1 cellular context compared by ENCODE assay signal in genomic region chr12:81143057-81143456, GRCh38.
TF ChIP-seq lines count a peak whose summit lies in the region.

No MANE protein-coding gene starts in this region.

TF ChIP-seq in HepG2, 621 proteins besides CTCF, POLR2A, EP300 and RAD21 (continued from another document and continues in another):
- no peak for TF ChIP-seq ZSCAN21 (CRISPR knock-in tag; IDR thresholded peaks at IDR 0.05; ENCODE audit: borderline replicate concordance)
- TF ChIP-seq RARA (CRISPR knock-in tag; IDR thresholded peaks at IDR 0.05) = peak; percentile 96
- TF ChIP-seq ZNF331 (CRISPR knock-in tag; IDR thresholded peaks at IDR 0.05) = peak; percentile 75; the same call in 1 of the 2 replicates
- TF ChIP-seq NCOA2 (CRISPR knock-in tag; IDR thresholded peaks at IDR 0.05) = peak; percentile 100
- no peak for TF ChIP-seq NFAT5 (CRISPR knock-in tag; IDR thresholded peaks at IDR 0.05)
- no peak for TF ChIP-seq ZNF546 (CRISPR knock-in tag; conservative IDR thresholded peaks at IDR 0.05)
- TF ChIP-seq, protein P1, sequence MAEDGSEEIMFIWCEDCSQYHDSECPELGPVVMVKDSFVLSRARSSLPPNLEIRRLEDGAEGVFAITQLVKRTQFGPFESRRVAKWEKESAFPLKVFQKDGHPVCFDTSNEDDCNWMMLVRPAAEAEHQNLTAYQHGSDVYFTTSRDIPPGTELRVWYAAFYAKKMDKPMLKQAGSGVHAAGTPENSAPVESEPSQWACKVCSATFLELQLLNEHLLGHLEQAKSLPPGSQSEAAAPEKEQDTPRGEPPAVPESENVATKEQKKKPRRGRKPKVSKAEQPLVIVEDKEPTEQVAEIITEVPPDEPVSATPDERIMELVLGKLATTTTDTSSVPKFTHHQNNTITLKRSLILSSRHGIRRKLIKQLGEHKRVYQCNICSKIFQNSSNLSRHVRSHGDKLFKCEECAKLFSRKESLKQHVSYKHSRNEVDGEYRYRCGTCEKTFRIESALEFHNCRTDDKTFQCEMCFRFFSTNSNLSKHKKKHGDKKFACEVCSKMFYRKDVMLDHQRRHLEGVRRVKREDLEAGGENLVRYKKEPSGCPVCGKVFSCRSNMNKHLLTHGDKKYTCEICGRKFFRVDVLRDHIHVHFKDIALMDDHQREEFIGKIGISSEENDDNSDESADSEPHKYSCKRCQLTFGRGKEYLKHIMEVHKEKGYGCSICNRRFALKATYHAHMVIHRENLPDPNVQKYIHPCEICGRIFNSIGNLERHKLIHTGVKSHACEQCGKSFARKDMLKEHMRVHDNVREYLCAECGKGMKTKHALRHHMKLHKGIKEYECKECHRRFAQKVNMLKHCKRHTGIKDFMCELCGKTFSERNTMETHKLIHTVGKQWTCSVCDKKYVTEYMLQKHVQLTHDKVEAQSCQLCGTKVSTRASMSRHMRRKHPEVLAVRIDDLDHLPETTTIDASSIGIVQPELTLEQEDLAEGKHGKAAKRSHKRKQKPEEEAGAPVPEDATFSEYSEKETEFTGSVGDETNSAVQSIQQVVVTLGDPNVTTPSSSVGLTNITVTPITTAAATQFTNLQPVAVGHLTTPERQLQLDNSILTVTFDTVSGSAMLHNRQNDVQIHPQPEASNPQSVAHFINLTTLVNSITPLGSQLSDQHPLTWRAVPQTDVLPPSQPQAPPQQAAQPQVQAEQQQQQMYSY (CRISPR knock-in tag; IDR thresholded peaks at IDR 0.05) = 0 out of 2 replicates have a peak, but pooled peaks have one; percentile 35
- TF ChIP-seq ELF3 (CRISPR knock-in tag; IDR thresholded peaks at IDR 0.05) = peak; percentile 87
- TF ChIP-seq NCOA5 (CRISPR knock-in tag; IDR thresholded peaks at IDR 0.05) = no peak
- peak; percentile 79 for TF ChIP-seq FOSL2 (CRISPR knock-in tag; IDR thresholded peaks at IDR 0.05)
- no peak for TF ChIP-seq ZNF30 (CRISPR knock-in tag; IDR thresholded peaks at IDR 0.05)
- no peak for TF ChIP-seq ARNT2 (CRISPR knock-in tag; IDR thresholded peaks at IDR 0.05; ENCODE audit: low read depth)
- TF ChIP-seq ZNF230 (CRISPR knock-in tag; IDR thresholded peaks at IDR 0.05) = no peak
- 0 out of 4 replicates have a peak, but pooled peaks of 1 of the 2 experiments have one; percentile 4 for TF ChIP-seq MAFK (conservative IDR thresholded peaks at IDR 0.05 in 1 of 2, IDR thresholded peaks at IDR 0.05 in 1 of 2; ENCODE audit: low read length in 2 of 2)
- TF ChIP-seq ZBTB39 (CRISPR knock-in tag; IDR thresholded peaks at IDR 0.05) = peak; percentile 44; the same call in 1 of the 2 replicates
- TF ChIP-seq RCOR2 (CRISPR knock-in tag; IDR thresholded peaks at IDR 0.05) = peak; percentile 97
- TF ChIP-seq FOXA1 (IDR thresholded peaks at IDR 0.05) = peak; percentile 81
- TF ChIP-seq FOXA1 (CRISPR knock-in tag; IDR thresholded peaks at IDR 0.05) = peak; percentile 90
- no peak for TF ChIP-seq WIZ (CRISPR knock-in tag; IDR thresholded peaks at IDR 0.05)
- no peak for TF ChIP-seq IKZF1 (IDR thresholded peaks at IDR 0.05)
- TF ChIP-seq, protein P2, sequence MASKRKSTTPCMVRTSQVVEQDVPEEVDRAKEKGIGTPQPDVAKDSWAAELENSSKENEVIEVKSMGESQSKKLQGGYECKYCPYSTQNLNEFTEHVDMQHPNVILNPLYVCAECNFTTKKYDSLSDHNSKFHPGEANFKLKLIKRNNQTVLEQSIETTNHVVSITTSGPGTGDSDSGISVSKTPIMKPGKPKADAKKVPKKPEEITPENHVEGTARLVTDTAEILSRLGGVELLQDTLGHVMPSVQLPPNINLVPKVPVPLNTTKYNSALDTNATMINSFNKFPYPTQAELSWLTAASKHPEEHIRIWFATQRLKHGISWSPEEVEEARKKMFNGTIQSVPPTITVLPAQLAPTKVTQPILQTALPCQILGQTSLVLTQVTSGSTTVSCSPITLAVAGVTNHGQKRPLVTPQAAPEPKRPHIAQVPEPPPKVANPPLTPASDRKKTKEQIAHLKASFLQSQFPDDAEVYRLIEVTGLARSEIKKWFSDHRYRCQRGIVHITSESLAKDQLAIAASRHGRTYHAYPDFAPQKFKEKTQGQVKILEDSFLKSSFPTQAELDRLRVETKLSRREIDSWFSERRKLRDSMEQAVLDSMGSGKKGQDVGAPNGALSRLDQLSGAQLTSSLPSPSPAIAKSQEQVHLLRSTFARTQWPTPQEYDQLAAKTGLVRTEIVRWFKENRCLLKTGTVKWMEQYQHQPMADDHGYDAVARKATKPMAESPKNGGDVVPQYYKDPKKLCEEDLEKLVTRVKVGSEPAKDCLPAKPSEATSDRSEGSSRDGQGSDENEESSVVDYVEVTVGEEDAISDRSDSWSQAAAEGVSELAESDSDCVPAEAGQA (IDR thresholded peaks at IDR 0.05; ENCODE audit: low read depth) = no peak
- TF ChIP-seq, protein P2 (CRISPR knock-in tag; IDR thresholded peaks at IDR 0.05; ENCODE audit: borderline replicate concordance) = peak; percentile 77; the same call in 1 of the 2 replicates
- 0 out of 2 replicates have a peak, but pooled peaks have one; percentile 49 for TF ChIP-seq DRAP1 (CRISPR knock-in tag; IDR thresholded peaks at IDR 0.05)
- no peak for TF ChIP-seq MAF1 (CRISPR knock-in tag; IDR thresholded peaks at IDR 0.05; ENCODE audit: borderline replicate concordance)
- peak; percentile 93 for TF ChIP-seq MIXL1 (CRISPR knock-in tag; IDR thresholded peaks at IDR 0.05)
- peak; percentile 37; the same call in 1 of the 2 replicates for TF ChIP-seq MTF1 (CRISPR knock-in tag; IDR thresholded peaks at IDR 0.05)
- TF ChIP-seq, protein P3, sequence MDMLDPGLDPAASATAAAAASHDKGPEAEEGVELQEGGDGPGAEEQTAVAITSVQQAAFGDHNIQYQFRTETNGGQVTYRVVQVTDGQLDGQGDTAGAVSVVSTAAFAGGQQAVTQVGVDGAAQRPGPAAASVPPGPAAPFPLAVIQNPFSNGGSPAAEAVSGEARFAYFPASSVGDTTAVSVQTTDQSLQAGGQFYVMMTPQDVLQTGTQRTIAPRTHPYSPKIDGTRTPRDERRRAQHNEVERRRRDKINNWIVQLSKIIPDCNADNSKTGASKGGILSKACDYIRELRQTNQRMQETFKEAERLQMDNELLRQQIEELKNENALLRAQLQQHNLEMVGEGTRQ (IDR thresholded peaks at IDR 0.05; ENCODE audit: low read depth, low read length) = peak; percentile 80
- TF ChIP-seq, protein P3 (CRISPR knock-in tag; IDR thresholded peaks at IDR 0.05; ENCODE audit: borderline replicate concordance) = peak; percentile 88; the same call in 1 of the 2 replicates
- peak; percentile 96 for TF ChIP-seq ZNF710 (CRISPR knock-in tag; IDR thresholded peaks at IDR 0.05; ENCODE audit: borderline replicate concordance)
- no peak for TF ChIP-seq MTF2 (CRISPR knock-in tag; IDR thresholded peaks at IDR 0.05; ENCODE audit: borderline replicate concordance)
- TF ChIP-seq ZNF749 (CRISPR knock-in tag; IDR thresholded peaks at IDR 0.05; ENCODE audit: borderline replicate concordance) = no peak
- peak; percentile 56; the same call in 1 of the 2 replicates for TF ChIP-seq NR2C2 (CRISPR knock-in tag; IDR thresholded peaks at IDR 0.05; ENCODE audit: borderline replicate concordance)
- peak; percentile 85; the same call in 1 of the 2 replicates for TF ChIP-seq SALL1 (CRISPR knock-in tag; IDR thresholded peaks at IDR 0.05)
- TF ChIP-seq ZMYM3 (CRISPR knock-in tag; IDR thresholded peaks at IDR 0.05) = no peak
- TF ChIP-seq ZNF20 (CRISPR knock-in tag; IDR thresholded peaks at IDR 0.05) = no peak
- 0 out of 2 replicates have a peak, but pooled peaks have one; percentile 36 for TF ChIP-seq AKAP8 (CRISPR knock-in tag; IDR thresholded peaks at IDR 0.05)
- peak; percentile 93 for TF ChIP-seq TBX2 (CRISPR knock-in tag; IDR thresholded peaks at IDR 0.05; ENCODE audit: borderline replicate concordance)
